In the genomic region with DNA sequence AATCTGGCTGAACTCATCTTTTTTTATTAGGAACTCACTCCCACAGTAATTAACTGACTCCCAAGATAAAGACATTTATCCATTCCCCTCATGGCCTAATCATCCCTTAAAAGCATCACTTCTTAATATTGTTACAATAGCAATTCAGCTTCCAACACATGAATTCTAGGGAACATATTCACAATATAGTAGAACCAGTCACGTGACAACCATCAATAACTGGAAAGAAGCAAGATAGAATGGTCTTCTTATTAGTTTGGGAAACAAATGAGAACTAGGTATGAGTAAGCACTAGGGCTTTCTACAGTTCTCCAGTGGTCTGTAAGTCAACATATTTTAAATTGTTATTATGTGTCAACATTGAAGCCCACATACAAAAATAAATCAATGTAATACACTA, we compare ENCODE assay signal across 16 cellular contexts.
DNase-seq lines count a peak whose midpoint lies in the region; ATAC-seq and TF ChIP-seq lines count a peak whose summit lies in the region.
"Had no signal": no experiment of that assay in that cellular context is flagged by ENCODE, and none has a peak within 500 bp of the region (broad histone marks: within the 10 kb centered on the region; RNA-seq: fewer than 3 reads in every experiment).

No MANE protein-coding gene starts in this region.

- H3K27me3 ChIP-seq in GM23338 (ENCODE audit: insufficient read depth) (no peaks in the 10 kb centered on the region), HUES64 (ENCODE audit: insufficient read depth, low read length) (no peaks in the 10 kb centered on the region), endodermal cell (ENCODE audit: control insufficient read depth, insufficient read depth, low read length, poor library complexity, severe bottlenecking) (no peaks in the 10 kb centered on the region), mesendoderm (ENCODE audit: insufficient read depth, low read length, poor library complexity) (no peaks in the 10 kb centered on the region)

- no peak overlapping the region for H2BK15ac ChIP-seq in mesendoderm (replicated peaks; ENCODE audit: low read depth)

- no peak overlapping the region for H2AK5ac ChIP-seq in mesendoderm (ENCODE audit: low read length)

- H3K4me1 Mint-ChIP-seq in GM23338 (peaks cover 19% of the 10 kb centered on the region), endodermal cell (peaks cover 20% of the 10 kb centered on the region)
- H3K4me1 Mint-ChIP-seq in activated naive CD8-positive, alpha-beta T cell treated with anti-CD3 and anti-CD28 coated beads, Interleukin-2, amount 50 U/mL, for 24 hours, result no peaks in the 10 kb centered on the region
- H3K4me1 Mint-ChIP-seq: CD4-positive, CD25-positive, alpha-beta regulatory T cell had no signal

- peak overlapping the region; percentile 8; the same call in 1 of the 2 replicates for H3K4me3 ChIP-seq in GM23338
- H3K4me3 ChIP-seq in HUES64 (ENCODE audit: low read length), result no peak overlapping the region
- H3K4me3 ChIP-seq in endodermal cell (ENCODE audit: low read length), result peak overlapping the region; percentile 35
- no peak overlapping the region for H3K4me3 ChIP-seq in mesendoderm (ENCODE audit: low read length)
- H3K4me3 ChIP-seq: BLaER1 treated with 17β-estradiol and CSF1 and Interleukin-3, amounts not matched to agents 10 nM and 100 nM had no signal

- no peak overlapping the region for H3K23ac ChIP-seq in mesendoderm (ENCODE audit: low read length)

- peak overlapping the region; percentile 19; the same call in 1 of the 3 replicates for H3K4me3 Mint-ChIP-seq in GM23338
- no peak overlapping the region for H3K4me3 Mint-ChIP-seq in endodermal cell
- H3K4me3 Mint-ChIP-seq in activated naive CD8-positive, alpha-beta T cell treated with anti-CD3 and anti-CD28 coated beads, Interleukin-2, amount 50 U/mL, for 24 hours, result no peak overlapping the region
- H3K4me3 Mint-ChIP-seq: CD4-positive, CD25-positive, alpha-beta regulatory T cell; HFFc6 had no signal

- H3K18ac ChIP-seq in mesendoderm (ENCODE audit: low read length), result no peak overlapping the region

- no peak overlapping the region for H4K8ac ChIP-seq in mesendoderm (ENCODE audit: low read depth, low read length)

- WGBS in HUES64, result no CpG with 5 or more reads among the region's 1 CpG
- WGBS in endodermal cell (ENCODE audit: insufficient coverage in 1 of 2, insufficient read length in 1 of 2), 2 experiments, result no CpG with 5 or more reads among the region's 1 CpG
- no CpG with 5 or more reads among the region's 1 CpG for WGBS in mesendoderm (ENCODE audit: extremely low coverage, insufficient coverage, low lambda C conversion rate)

- H3K79me2 ChIP-seq in GM23338 (replicated peaks; ENCODE audit: insufficient read depth) (peaks cover 25% of the 10 kb centered on the region), mesendoderm (ENCODE audit: control insufficient read depth, insufficient read depth, low read length) (no peaks in the 10 kb centered on the region)

- H3K27ac ChIP-seq in GM23338 (ENCODE audit: low read depth), result peak overlapping the region; percentile 99
- peak overlapping the region; percentile 85 for H3K27ac ChIP-seq in HUES64 (ENCODE audit: low read depth, low read length)
- no peak overlapping the region for H3K27ac ChIP-seq in endodermal cell (ENCODE audit: low read depth, low read length)
- H3K27ac ChIP-seq in mesendoderm (ENCODE audit: low read depth, low read length), result no peak overlapping the region
- H3K27ac ChIP-seq: BLaER1 treated with 17β-estradiol and CSF1 and Interleukin-3, amounts not matched to agents 10 nM and 100 nM; HL-60 had no signal

- H2BK5ac ChIP-seq in mesendoderm (ENCODE audit: low read length), result no peak overlapping the region

- H3K9me2 ChIP-seq in GM23338 (ENCODE audit: insufficient read depth), result no peaks in the 10 kb centered on the region

- peaks cover 62% of the 10 kb centered on the region for H3K36me3 Mint-ChIP-seq in GM23338 (ENCODE audit: low read depth)
- peaks cover 21% of the 10 kb centered on the region for H3K36me3 Mint-ChIP-seq in endodermal cell (ENCODE audit: low read depth)
- no peaks in the 10 kb centered on the region for H3K36me3 Mint-ChIP-seq in activated naive CD8-positive, alpha-beta T cell treated with anti-CD3 and anti-CD28 coated beads, Interleukin-2, amount 50 U/mL, for 24 hours (ENCODE audit: low read depth)
- H3K36me3 Mint-ChIP-seq: CD4-positive, CD25-positive, alpha-beta regulatory T cell had no signal

- H3K9me3 ChIP-seq in HUES64 (ENCODE audit: insufficient read depth, low read depth, low read length) (no peaks in the 10 kb centered on the region), endodermal cell (ENCODE audit: control insufficient read depth, low read length) (peaks cover 6% of the 10 kb centered on the region)
- H3K9me3 ChIP-seq: BLaER1 treated with 17β-estradiol and CSF1 and Interleukin-3, amounts not matched to agents 10 nM and 100 nM had no signal

- H3K27ac Mint-ChIP-seq in GM23338 (peak overlapping the region; percentile 97), endodermal cell (peak overlapping the region; percentile 74)
- H3K27ac Mint-ChIP-seq in activated naive CD8-positive, alpha-beta T cell treated with anti-CD3 and anti-CD28 coated beads, Interleukin-2, amount 50 U/mL, for 24 hours, result no peak overlapping the region
- H3K27ac Mint-ChIP-seq: CD4-positive, CD25-positive, alpha-beta regulatory T cell; HFFc6 had no signal

- no peak overlapping the region for H2BK120ac ChIP-seq in mesendoderm (ENCODE audit: low read depth, low read length)

- DNase-seq in GM23338 (ENCODE audit: low spot score) (no peak), endodermal cell (no peak), mesendoderm (no peak), GM03348 (ENCODE audit: low spot score) (no peak), dedifferentiated amniotic fluid mesenchymal stem cell (ENCODE audit: extremely low spot score) (no peak)
- DNase-seq in activated naive CD8-positive, alpha-beta T cell treated with anti-CD3 and anti-CD28 coated beads, Interleukin-2, amount 50 U/mL, for 24 hours, result no peak
- DNase-seq: ACHN; CD4-positive, CD25-positive, alpha-beta regulatory T cell; DMS 273 treated with DMSO at 0.1 percent for 48 hours; GOT3; HCEC 1CT; HFFc6; Karpas-422 had no signal

- no peaks in the 10 kb centered on the region for H4K20me1 ChIP-seq in GM23338 (replicated peaks; ENCODE audit: insufficient read depth)
- H4K20me1 ChIP-seq: BLaER1 treated with 17β-estradiol and CSF1 and Interleukin-3, amounts not matched to agents 10 nM and 100 nM had no signal

- H3K9me3 Mint-ChIP-seq in GM23338 (peaks cover 17% of the 10 kb centered on the region), endodermal cell (peaks cover 53% of the 10 kb centered on the region)
- H3K9me3 Mint-ChIP-seq in activated naive CD8-positive, alpha-beta T cell treated with anti-CD3 and anti-CD28 coated beads, Interleukin-2, amount 50 U/mL, for 24 hours, result no peaks in the 10 kb centered on the region

- H3K4me2 ChIP-seq in GM23338 (peak overlapping the region; percentile 20), mesendoderm (ENCODE audit: low read length) (no peak overlapping the region)
- H3K4me2 ChIP-seq: BLaER1 treated with 17β-estradiol and CSF1 and Interleukin-3, amounts not matched to agents 10 nM and 100 nM had no signal

- TF ChIP-seq CTCF in GM23338 (conservative IDR thresholded peaks at IDR 0.05; ENCODE audit: low read depth in 2 of 2) (no peak), endodermal cell (conservative IDR thresholded peaks at IDR 0.05) (no peak)

- peak overlapping the region; percentile 34 for H3K56ac ChIP-seq in mesendoderm (ENCODE audit: low read length)

- H4K5ac ChIP-seq in mesendoderm (ENCODE audit: low read length), result no peak overlapping the region

- H3K9ac ChIP-seq in HUES64 (ENCODE audit: low read depth, low read length) (peak overlapping the region; percentile 50), endodermal cell (ENCODE audit: extremely low read depth, low read length, poor library complexity, severe bottlenecking) (no peak overlapping the region), mesendoderm (ENCODE audit: low read length) (no peak overlapping the region)
- H3K9ac ChIP-seq: BLaER1 treated with 17β-estradiol and CSF1 and Interleukin-3, amounts not matched to agents 10 nM and 100 nM had no signal

- H3K79me1 ChIP-seq in mesendoderm (ENCODE audit: low read length), result no peaks in the 10 kb centered on the region

- no peak overlapping the region for H3K4ac ChIP-seq in mesendoderm (ENCODE audit: low read depth, low read length)

- no peaks in the 10 kb centered on the region for H3F3A ChIP-seq in GM23338 (replicated peaks; ENCODE audit: low read depth)

- H3K4me1 ChIP-seq in GM23338 (ENCODE audit: insufficient read depth) (peaks cover 6% of the 10 kb centered on the region), HUES64 (ENCODE audit: insufficient read depth, low read length) (peaks cover 8% of the 10 kb centered on the region), endodermal cell (ENCODE audit: control insufficient read depth, insufficient read depth, low read length) (no peaks in the 10 kb centered on the region), mesendoderm (ENCODE audit: control insufficient read depth, low read depth, low read length) (no peaks in the 10 kb centered on the region)
- H3K4me1 ChIP-seq: BLaER1 treated with 17β-estradiol and CSF1 and Interleukin-3, amounts not matched to agents 10 nM and 100 nM had no signal

- ATAC-seq in GM23338, result no peak
- no peak for ATAC-seq in activated naive CD8-positive, alpha-beta T cell treated with anti-CD3 and anti-CD28 coated beads, Interleukin-2, amount 50 U/mL, for 24 hours

- no peak overlapping the region for H2AFZ ChIP-seq in GM23338

- H3K36me3 ChIP-seq in GM23338 (ENCODE audit: insufficient read depth) (peaks cover 3% of the 10 kb centered on the region; the same call in 1 of the 2 replicates), HUES64 (ENCODE audit: insufficient read depth, low read length) (no peaks in the 10 kb centered on the region), endodermal cell (ENCODE audit: control insufficient read depth, insufficient read depth, low read length) (no peaks in the 10 kb centered on the region), mesendoderm (ENCODE audit: control insufficient read depth, insufficient read depth, low read length) (no peaks in the 10 kb centered on the region)
- H3K36me3 ChIP-seq: BLaER1 treated with 17β-estradiol and CSF1 and Interleukin-3, amounts not matched to agents 10 nM and 100 nM had no signal

- H3K27me3 Mint-ChIP-seq in GM23338 (ENCODE audit: insufficient read depth, low read depth, poor library complexity) (peaks cover 3% of the 10 kb centered on the region), endodermal cell (ENCODE audit: insufficient read depth) (no peaks in the 10 kb centered on the region)
- no peaks in the 10 kb centered on the region for H3K27me3 Mint-ChIP-seq in activated naive CD8-positive, alpha-beta T cell treated with anti-CD3 and anti-CD28 coated beads, Interleukin-2, amount 50 U/mL, for 24 hours
- H3K27me3 Mint-ChIP-seq: CD4-positive, CD25-positive, alpha-beta regulatory T cell had no signal

TF ChIP-seq in GM23338, 12 proteins besides CTCF, POLR2A, EP300 and RAD21 (continues in another document):
- no peak for TF ChIP-seq ZNF114 (CRISPR knock-in tag; IDR thresholded peaks at IDR 0.05)
- TF ChIP-seq ZNF331 (CRISPR knock-in tag; IDR thresholded peaks at IDR 0.05; ENCODE audit: low read depth), result no peak
- no peak for TF ChIP-seq POLR2AphosphoS5 (IDR thresholded peaks at IDR 0.05; ENCODE audit: low read depth)
- no peak for TF ChIP-seq NANOG (IDR thresholded peaks at IDR 0.05; ENCODE audit: borderline replicate concordance)
- no peak for TF ChIP-seq JUNB (IDR thresholded peaks at IDR 0.05; ENCODE audit: unreplicated experiment)

Comparison
In these comparisons a context has a peak if more than half of its experiments do, and no peak if none do; other contexts are left out.
1. H3K27ac ChIP-seq: peak in GM23338 (single experiment) and HUES64 (single experiment); none in endodermal cell (single experiment) and mesendoderm (single experiment).
2. H3K4me3 ChIP-seq: peak in GM23338 (single experiment) and endodermal cell (single experiment); none in HUES64 (single experiment) and mesendoderm (single experiment).